8 cellular contexts compared by ENCODE assay signal in genomic region chr22:21000215-21000986, GRCh38. TPM values are rescaled to one million over a fixed set of nuclear protein-coding genes. Genes with fewer than 3 reads are reported as not detected.
DNase-seq lines count a peak whose midpoint lies in the region; ATAC-seq and TF ChIP-seq lines count a peak whose summit lies in the region.

No MANE protein-coding gene starts in this region.

- TF ChIP-seq CTCF in fibroblast of villous mesenchyme (IDR thresholded peaks at IDR 0.05; ENCODE audit: insufficient read depth, low read depth, low read length), result no peak
- TF ChIP-seq CTCF in spleen (IDR thresholded peaks at IDR 0.05 in 8 of 11, conservative IDR thresholded peaks at IDR 0.05 in 3 of 11), result no peak

- H3K27ac ChIP-seq in spleen, result peak overlapping the region in 7 of 8 donors; percentile 96 to 100 (median 98)

- H3K4me3 ChIP-seq in fibroblast of villous mesenchyme (ENCODE audit: low read depth, low read length) (peak overlapping the region; percentile 84), spleen (peak overlapping the region; percentile 66 to 85 (median 74))

- intact Hi-C loops in spleen (cut with DNase I; ENCODE audit: low total_unique reads), result no loop called here

- peak overlapping the region; percentile 95 for H3K4me3 Mint-ChIP-seq in T-helper 2 cell treated with Interferon-gamma antibody and Interleukin-4, amounts not matched to agents 5 μg/mL and 100 μg/mL, for 36 hours

- H3K27ac Mint-ChIP-seq in T-helper 2 cell treated with Interferon-gamma antibody and Interleukin-4, amounts not matched to agents 5 μg/mL and 100 μg/mL, for 36 hours, result peak overlapping the region; percentile 99

- peaks cover 13% of the 10 kb centered on the region for H3K36me3 Mint-ChIP-seq in T-helper 2 cell treated with Interferon-gamma antibody and Interleukin-4, amounts not matched to agents 5 μg/mL and 100 μg/mL, for 36 hours (ENCODE audit: low read depth)

- ATAC-seq in HG03565 (IDR thresholded peaks at IDR 0.05; ENCODE audit: unreplicated experiment) (no peak), HG03354 (IDR thresholded peaks at IDR 0.05; ENCODE audit: poor library complexity, severe bottlenecking, unreplicated experiment) (no peak)

- H3K9me3 Mint-ChIP-seq in T-helper 2 cell treated with Interferon-gamma antibody and Interleukin-4, amounts not matched to agents 5 μg/mL and 100 μg/mL, for 36 hours, result no peaks in the 10 kb centered on the region

- DNase-seq in DMS53 (lab: John Stamatoyannopoulos, UW) (peak; percentile 45), DMS53 treated with DMSO at 0.1 percent for 48 hours (lab: John Stamatoyannopoulos, UW; ENCODE audit: unreplicated experiment) (no peak), fibroblast of villous mesenchyme (ENCODE audit: low read depth) (no peak), spleen (peak; percentile 79), islet precursor cell (no peak)
- DNase-seq in T-helper 2 cell treated with Interferon-gamma antibody and Interleukin-4, amounts not matched to agents 5 μg/mL and 100 μg/mL, for 36 hours (ENCODE audit: low spot score), result no peak

- peaks cover 30 to 55% (median 37%) of the 10 kb centered on the region in 6 donors for H3K4me1 ChIP-seq in spleen

- no peaks in the 10 kb centered on the region for H3K27me3 Mint-ChIP-seq in T-helper 2 cell treated with Interferon-gamma antibody and Interleukin-4, amounts not matched to agents 5 μg/mL and 100 μg/mL, for 36 hours (ENCODE audit: low read depth)

- whole genome bisulfite sequencing in spleen, 5 donors, result 59 to 73% (median 69%) methylated on average over 13 to 21 of the region's 21 CpGs

- no peaks in the 10 kb centered on the region for H3K27me3 ChIP-seq in spleen (replicated peaks in 1 of 7)

- H3K4me1 Mint-ChIP-seq in T-helper 2 cell treated with Interferon-gamma antibody and Interleukin-4, amounts not matched to agents 5 μg/mL and 100 μg/mL, for 36 hours (ENCODE audit: low read depth), result peaks cover 7% of the 10 kb centered on the region

- TF ChIP-seq POLR2A in spleen (IDR thresholded peaks at IDR 0.05), result no peak

- no peaks in the 10 kb centered on the region for H3K9me3 ChIP-seq in spleen

- H3K36me3 ChIP-seq in spleen, result peaks cover 0 to 54% (median 45%) of the 10 kb centered on the region in 6 donors

RNA-seq across cellular contexts. Expression of gene THAP7, which starts 1.5 kb away (rescaled TPM):
- total RNA-seq in fibroblast of villous mesenchyme (21.6 and 22.9 TPM in 2 replicates), spleen (10 to 100 TPM; 16.7 to 38.7 (median 26.5) TPM)
- 10 to 100 TPM; 31.8 to 53.3 (median 47.5) TPM for polyA plus RNA-seq in spleen

RNA-seq across cellular contexts. Expression of gene P2RX6, which starts 14.6 kb away (rescaled TPM):
- total RNA-seq in fibroblast of villous mesenchyme (1.3 and 3.5 TPM in 2 replicates), spleen (10 to 100 TPM in 2 of 7 donors, 1 to 10 TPM in 5; 3.2 to 14.4 (median 4.5) TPM)
- 1 to 10 TPM in 2 of 3 donors, under 1 TPM in 1; 0.86 to 5.6 (median 2.7) TPM for polyA plus RNA-seq in spleen

RNA-seq across cellular contexts. Expression of gene LZTR1, which starts 18.3 kb away (rescaled TPM):
- total RNA-seq in fibroblast of villous mesenchyme (55.1 and 60.9 TPM in 2 replicates), spleen (10 to 100 TPM; 52.5 to 76.2 (median 62.6) TPM)
- 10 to 100 TPM; 21.9 to 44.5 (median 32.6) TPM for polyA plus RNA-seq in spleen

RNA-seq across cellular contexts. Expression of gene SLC7A4, which starts 32.0 kb away (rescaled TPM):
- total RNA-seq in fibroblast of villous mesenchyme (0.32 and 2.2 TPM in 2 replicates), spleen (under 1 TPM in 4 of 7 donors, not detected in 3; 0.13 to 0.95 (median 0.30) TPM)
- under 1 TPM; 0.11 to 0.42 (median 0.29) TPM for polyA plus RNA-seq in spleen

RNA-seq across cellular contexts. Expression of gene AIFM3, which starts 33.3 kb away (rescaled TPM):
- 0.32 and 0.43 TPM in 2 replicates for total RNA-seq in fibroblast of villous mesenchyme
- total RNA-seq in spleen, result 1 to 10 TPM; 3.7 to 8.7 (median 6.1) TPM
- polyA plus RNA-seq in spleen, result 1 to 10 TPM; 2.0 to 6.0 (median 5.3) TPM

Comparison
In these comparisons a context has a peak if more than half of its experiments do, and no peak if none do; other contexts are left out.
1. DNase-seq: peak in DMS53 (single experiment) and spleen (single experiment); none in DMS53 treated with DMSO at 0.1 percent for 48 hours (single experiment), T-helper 2 cell treated with Interferon-gamma antibody and Interleukin-4, amounts not matched to agents 5 μg/mL and 100 μg/mL, for 36 hours (single experiment), fibroblast of villous mesenchyme (single experiment) and islet precursor cell (single experiment).